Comparison of ENCODE assay signal across 2 cellular contexts in genomic region chr14:105173145-105173544, GRCh38.
TF ChIP-seq lines count a peak whose summit lies in the region.

No MANE protein-coding gene starts in this region.

TF ChIP-seq in HEK293, 187 proteins besides CTCF, POLR2A, EP300 and RAD21 (continues in another document):
- TF ChIP-seq ZBTB26 (tag by site-specific recombination; optimal IDR thresholded peaks at IDR 0.05) = no peak
- no peak for TF ChIP-seq ZNF16 (tag by site-specific recombination; IDR thresholded peaks at IDR 0.05; ENCODE audit: low read depth)
- TF ChIP-seq KLF17 (tag by site-specific recombination; IDR thresholded peaks at IDR 0.05) = 0 out of 2 replicates have a peak, but pooled peaks have one; percentile 18
- no peak for TF ChIP-seq TCF7L2 (IDR thresholded peaks at IDR 0.05; ENCODE audit: borderline replicate concordance, low read depth, low read length)
- no peak for TF ChIP-seq ZNF248 (tag by site-specific recombination; IDR thresholded peaks at IDR 0.05)
- peak; percentile 54 for TF ChIP-seq HIC1 (tag by site-specific recombination; IDR thresholded peaks at IDR 0.05)
- no peak for TF ChIP-seq SALL2 (tag by site-specific recombination; IDR thresholded peaks at IDR 0.05; ENCODE audit: borderline replicate concordance)
- TF ChIP-seq ZXDB (tag by site-specific recombination; IDR thresholded peaks at IDR 0.05) = no peak
- no peak for TF ChIP-seq SP3 (tag by site-specific recombination; IDR thresholded peaks at IDR 0.05)
- TF ChIP-seq ZNF677 (tag by site-specific recombination; IDR thresholded peaks at IDR 0.05) = no peak
- TF ChIP-seq ZNF488 (tag by site-specific recombination; IDR thresholded peaks at IDR 0.05) = no peak
- TF ChIP-seq ZNF214 (tag by site-specific recombination; IDR thresholded peaks at IDR 0.05; ENCODE audit: borderline replicate concordance) = no peak
- no peak for TF ChIP-seq ZNF155 (tag by site-specific recombination; IDR thresholded peaks at IDR 0.05)
- TF ChIP-seq ZNF366 (tag by site-specific recombination; conservative IDR thresholded peaks at IDR 0.05) = no peak
- no peak for TF ChIP-seq ZFP3 (tag by site-specific recombination; IDR thresholded peaks at IDR 0.05; ENCODE audit: low read depth)
- TF ChIP-seq PRDM10 (tag by site-specific recombination; IDR thresholded peaks at IDR 0.05) = 0 out of 2 replicates have a peak, but pooled peaks have one; percentile 17
- TF ChIP-seq WT1 (tag by site-specific recombination; IDR thresholded peaks at IDR 0.05) = no peak
- no peak for TF ChIP-seq ZNF423 (tag by site-specific recombination; IDR thresholded peaks at IDR 0.05)
- TF ChIP-seq GLI2 (tag by site-specific recombination; IDR thresholded peaks at IDR 0.05; ENCODE audit: borderline replicate concordance, low read depth) = no peak

TF ChIP-seq in H1, 55 proteins besides CTCF, POLR2A, EP300 and RAD21:
- TF ChIP-seq HDAC2 (IDR thresholded peaks at IDR 0.05; ENCODE audit: borderline replicate concordance in 1 of 2, low read depth in 2 of 2, low read length in 2 of 2) = no peak
- TF ChIP-seq RFX5 (IDR thresholded peaks at IDR 0.05; ENCODE audit: borderline replicate concordance, low read depth, low read length) = no peak
- no peak for TF ChIP-seq CBX8 (IDR thresholded peaks at IDR 0.05; ENCODE audit: borderline replicate concordance, low read depth, low read length)
- no peak for TF ChIP-seq CHD2 (IDR thresholded peaks at IDR 0.05; ENCODE audit: low read length)
- no peak for TF ChIP-seq SUZ12 (IDR thresholded peaks at IDR 0.05; ENCODE audit: low read length)
- no peak for TF ChIP-seq FOSL1 (IDR thresholded peaks at IDR 0.05; ENCODE audit: insufficient read depth, low read depth, low read length)
- TF ChIP-seq RXRA (IDR thresholded peaks at IDR 0.05; ENCODE audit: insufficient read depth, low read depth, low read length) = no peak
- no peak for TF ChIP-seq TCF12 (IDR thresholded peaks at IDR 0.05; ENCODE audit: low read depth, low read length)
- TF ChIP-seq CBX5 (IDR thresholded peaks at IDR 0.05; ENCODE audit: low read depth, low read length) = no peak
